ENCODE assay signal across 21 cellular contexts in genomic region chr3:61919371-61919770, GRCh38.
"Had no signal": no experiment of that assay in that cellular context is flagged by ENCODE, and none has a peak within 500 bp of the region (broad histone marks: within the 10 kb centered on the region; RNA-seq: fewer than 3 reads in every experiment).

No MANE protein-coding gene starts in this region.

- H3K27ac Mint-ChIP-seq: activated CD4-positive, alpha-beta memory T cell treated with anti-CD3 and anti-CD28 coated beads, Interleukin-2, amount 10 ng/mL, durations not matched to agents 7 days and 5 days; activated naive CD4-positive, alpha-beta T cell treated with anti-CD3 and anti-CD28 coated beads, Interleukin-2, amount 10 ng/mL, durations not matched to agents 7 days and 5 days; activated T-cell treated with anti-CD3 and anti-CD28 coated beads, Interleukin-2, amount 50 U/mL, for 24 hours; immature natural killer cell; naive B cell; T-helper 2 cell treated with Interferon-gamma antibody and Interleukin-4, amounts not matched to agents 5 μg/mL and 100 μg/mL, for 36 hours had no signal

- H3K4me3 ChIP-seq: colonic mucosa, prostate gland, right atrium auricular region, smooth muscle cell, thyroid gland had no signal

- H3K9me3 ChIP-seq: colonic mucosa, prostate gland, right atrium auricular region, thyroid gland had no signal

- H3K4me1 Mint-ChIP-seq: activated CD4-positive, alpha-beta memory T cell treated with anti-CD3 and anti-CD28 coated beads, Interleukin-2, amount 10 ng/mL, durations not matched to agents 7 days and 5 days; activated naive CD4-positive, alpha-beta T cell treated with anti-CD3 and anti-CD28 coated beads, Interleukin-2, amount 10 ng/mL, durations not matched to agents 7 days and 5 days; immature natural killer cell; naive B cell had no signal

- ATAC-seq: left ventricle myocardium superior had no signal

- H3K27me3 ChIP-seq: brain microvascular endothelial cell, colonic mucosa, right atrium auricular region, thyroid gland had no signal

- H3K4me1 ChIP-seq: colonic mucosa, prostate gland had no signal

- H3K36me3 Mint-ChIP-seq: activated naive CD4-positive, alpha-beta T cell treated with anti-CD3 and anti-CD28 coated beads, Interleukin-2, amount 10 ng/mL, durations not matched to agents 7 days and 5 days; immature natural killer cell; naive B cell had no signal

- H3K36me3 ChIP-seq: brain microvascular endothelial cell, colonic mucosa, prostate gland, right atrium auricular region, thyroid gland had no signal

- H3K4me3 Mint-ChIP-seq: activated CD4-positive, alpha-beta memory T cell treated with anti-CD3 and anti-CD28 coated beads, Interleukin-2, amount 10 ng/mL, durations not matched to agents 7 days and 5 days; activated naive CD4-positive, alpha-beta T cell treated with anti-CD3 and anti-CD28 coated beads, Interleukin-2, amount 10 ng/mL, durations not matched to agents 7 days and 5 days; activated T-cell treated with anti-CD3 and anti-CD28 coated beads, Interleukin-2, amount 50 U/mL, for 24 hours; immature natural killer cell; naive B cell; neural crest cell; T-helper 2 cell treated with Interferon-gamma antibody and Interleukin-4, amounts not matched to agents 5 μg/mL and 100 μg/mL, for 36 hours had no signal

- H3K27me3 Mint-ChIP-seq: activated CD4-positive, alpha-beta memory T cell treated with anti-CD3 and anti-CD28 coated beads, Interleukin-2, amount 10 ng/mL, durations not matched to agents 7 days and 5 days; activated naive CD4-positive, alpha-beta T cell treated with anti-CD3 and anti-CD28 coated beads, Interleukin-2, amount 10 ng/mL, durations not matched to agents 7 days and 5 days; activated T-cell treated with anti-CD3 and anti-CD28 coated beads, Interleukin-2, amount 50 U/mL, for 24 hours had no signal

- H3K27ac ChIP-seq: brain microvascular endothelial cell, colonic mucosa, prostate gland, right atrium auricular region, thyroid gland had no signal

- H3K9me3 Mint-ChIP-seq: activated naive CD4-positive, alpha-beta T cell treated with anti-CD3 and anti-CD28 coated beads, Interleukin-2, amount 10 ng/mL, durations not matched to agents 7 days and 5 days; activated T-cell treated with anti-CD3 and anti-CD28 coated beads, Interleukin-2, amount 50 U/mL, for 24 hours; neural crest cell; T-helper 2 cell treated with Interferon-gamma antibody and Interleukin-4, amounts not matched to agents 5 μg/mL and 100 μg/mL, for 36 hours had no signal

- H3K4me2 ChIP-seq: smooth muscle cell had no signal

- DNase-seq: activated CD4-positive, alpha-beta memory T cell treated with anti-CD3 and anti-CD28 coated beads, Interleukin-2, amount 10 ng/mL, durations not matched to agents 7 days and 5 days; activated CD4-positive, alpha-beta T cell treated with anti-CD3 and anti-CD28 coated beads for 48 hours; activated CD4-positive, CD25-positive, alpha-beta regulatory T cell; activated effector memory CD4-positive, alpha-beta T cell treated with Interleukin-2 at 50 U/mL for 16 hours; activated naive CD4-positive, alpha-beta T cell treated with anti-CD3 and anti-CD28 coated beads, Interleukin-2, amount 10 ng/mL, durations not matched to agents 7 days and 5 days; activated T-cell treated with anti-CD3 and anti-CD28 coated beads, Interleukin-2, amount 50 U/mL, for 24 hours; aorta; brain microvascular endothelial cell; central memory CD4-positive, alpha-beta T cell; colonic mucosa; head of caudate nucleus; immature natural killer cell; left ventricle myocardium superior; naive B cell; stimulated activated naive CD4-positive, alpha-beta T cell; thyroid gland had no signal
